ENCODE assay signal across 12 cellular contexts in the genomic region with DNA sequence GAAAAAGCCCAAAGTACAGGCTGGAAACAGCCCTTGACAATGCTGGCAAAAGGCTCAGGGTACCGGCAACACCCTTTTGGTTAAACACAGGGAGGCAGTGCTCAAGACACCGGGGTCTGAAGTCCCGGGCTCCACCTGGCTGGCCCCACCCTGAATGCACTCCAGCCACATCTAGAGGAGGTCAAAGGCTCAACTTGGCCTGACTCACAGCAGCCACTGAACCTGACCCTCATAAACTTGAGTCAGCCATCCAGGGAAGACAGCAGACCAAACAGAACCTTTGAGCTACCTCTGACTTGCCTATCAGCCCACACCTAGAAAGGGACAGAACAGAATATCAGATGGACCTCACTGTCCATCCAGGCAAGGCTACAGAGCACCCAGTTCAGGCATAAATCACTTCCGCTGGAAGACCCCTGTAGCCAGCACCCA. TPM values are rescaled to one million over a fixed set of nuclear protein-coding genes. Genes with fewer than 3 reads are reported as not detected.
A peak's percentile ranks its signal among the peaks of the same experiment; 100 is the strongest.
DNase-seq lines count a peak whose midpoint lies in the region; ATAC-seq and TF ChIP-seq lines count a peak whose summit lies in the region.
"Had no signal": no experiment of that assay in that cellular context is flagged by ENCODE, and none has a peak within 500 bp of the region (broad histone marks: within the 10 kb centered on the region; RNA-seq: fewer than 3 reads in every experiment).

No MANE protein-coding gene starts in this region.

- peak overlapping the region; percentile 71 for H3K4me3 Mint-ChIP-seq in T-helper 2 cell treated with Interferon-gamma antibody and Interleukin-4, amounts not matched to agents 5 μg/mL and 100 μg/mL, for 36 hours
- H3K4me3 Mint-ChIP-seq in activated B cell treated with CpG ODN at 0.5 μM for 24 hours, result peak overlapping the region; percentile 24

- H3K27ac Mint-ChIP-seq in T-helper 2 cell treated with Interferon-gamma antibody and Interleukin-4, amounts not matched to agents 5 μg/mL and 100 μg/mL, for 36 hours, result no peak overlapping the region
- no peak overlapping the region for H3K27ac Mint-ChIP-seq in activated B cell treated with CpG ODN at 0.5 μM for 24 hours

- H3K36me3 Mint-ChIP-seq in T-helper 2 cell treated with Interferon-gamma antibody and Interleukin-4, amounts not matched to agents 5 μg/mL and 100 μg/mL, for 36 hours (ENCODE audit: low read depth), result peaks cover 66% of the 10 kb centered on the region
- peaks cover 63% of the 10 kb centered on the region for H3K36me3 Mint-ChIP-seq in activated B cell treated with CpG ODN at 0.5 μM for 24 hours (ENCODE audit: low read depth)

- H3K4me2 ChIP-seq in hepatocyte, result peak overlapping the region; percentile 92

- peaks cover 39% of the 10 kb centered on the region for H3K79me2 ChIP-seq in hepatocyte

- H3K4me3 ChIP-seq in hepatocyte (no peak overlapping the region), lower lobe of right lung (no peak overlapping the region), gastroesophageal sphincter (no peak overlapping the region)
- H3K4me3 ChIP-seq: coronary artery had no signal

- H3K9me2 ChIP-seq in hepatocyte (replicated peaks; ENCODE audit: insufficient read depth), result no peaks in the 10 kb centered on the region

- peaks cover 8% of the 10 kb centered on the region for H3K9me3 Mint-ChIP-seq in T-helper 2 cell treated with Interferon-gamma antibody and Interleukin-4, amounts not matched to agents 5 μg/mL and 100 μg/mL, for 36 hours
- no peaks in the 10 kb centered on the region for H3K9me3 Mint-ChIP-seq in activated B cell treated with CpG ODN at 0.5 μM for 24 hours

- no peaks in the 10 kb centered on the region for H3K27me3 Mint-ChIP-seq in T-helper 2 cell treated with Interferon-gamma antibody and Interleukin-4, amounts not matched to agents 5 μg/mL and 100 μg/mL, for 36 hours (ENCODE audit: low read depth)
- no peaks in the 10 kb centered on the region for H3K27me3 Mint-ChIP-seq in activated B cell treated with CpG ODN at 0.5 μM for 24 hours

- no peaks in the 10 kb centered on the region for H3K36me3 ChIP-seq in hepatocyte (replicated peaks; ENCODE audit: insufficient read depth, low read depth)
- H3K36me3 ChIP-seq in lower lobe of right lung, result peaks cover 48% of the 10 kb centered on the region
- peaks cover 0 to 60% of the 10 kb centered on the region in 2 donors for H3K36me3 ChIP-seq in gastroesophageal sphincter

- H3K27ac ChIP-seq in hepatocyte (peak overlapping the region; percentile 88), lower lobe of right lung (no peak overlapping the region), gastroesophageal sphincter (no peak overlapping the region)
- H3K27ac ChIP-seq: coronary artery had no signal

- ATAC-seq in activated B cell treated with CpG ODN at 0.5 μM for 24 hours (ENCODE audit: low read depth) (no peak), GM18505 (IDR thresholded peaks at IDR 0.05; ENCODE audit: unreplicated experiment) (no peak), lower lobe of right lung (no peak), gastroesophageal sphincter (no peak)
- ATAC-seq: HCT116 had no signal

- H3K9me3 ChIP-seq in hepatocyte (ENCODE audit: low read depth) (no peaks in the 10 kb centered on the region), lower lobe of right lung (peaks cover 3% of the 10 kb centered on the region), gastroesophageal sphincter (peaks cover 0 to 10% (median 0%) of the 10 kb centered on the region in 3 donors)

- no peak for TF ChIP-seq EP300 in gastroesophageal sphincter (IDR thresholded peaks at IDR 0.05)

- no peak for DNase-seq in T-helper 2 cell treated with Interferon-gamma antibody and Interleukin-4, amounts not matched to agents 5 μg/mL and 100 μg/mL, for 36 hours (ENCODE audit: low spot score)
- DNase-seq in T-helper 2 cell (no peak), activated B cell treated with CpG ODN at 0.5 μM for 24 hours (no peak), hepatocyte (ENCODE audit: low spot score) (peak; percentile 79), lower lobe of right lung (no peak)
- DNase-seq in stimulated activated CD8-positive, alpha-beta memory T cell treated with anti-CD3 and anti-CD28 coated beads, Interleukin-4, amount 100 ng/mL, for 48 hours, result peak; percentile 23
- DNase-seq: hypothalamus, NCI-H69 had no signal

- CTCF ChIA-PET in activated B cell treated with CpG ODN at 0.5 μM for 24 hours (lab: Charles Lee), result no interaction called here

- H3K27me3 ChIP-seq in hepatocyte, result no peaks in the 10 kb centered on the region
- no peaks in the 10 kb centered on the region for H3K27me3 ChIP-seq in lower lobe of right lung (ENCODE audit: low read depth)
- H3K27me3 ChIP-seq in gastroesophageal sphincter, result no peaks in the 10 kb centered on the region

- POLR2A ChIA-PET in activated B cell treated with CpG ODN at 0.5 μM for 24 hours (lab: Charles Lee), result interaction anchor here (0.6 kb wide), 1 partner anchor 100 kb away, joined by 3 read pairs; no protein-coding TSS in a partner anchor

- peaks cover 38% of the 10 kb centered on the region for H4K20me1 ChIP-seq in hepatocyte (ENCODE audit: insufficient read depth, poor library complexity, severe bottlenecking)

- H2AFZ ChIP-seq in hepatocyte, result no peak overlapping the region

- H3K4me1 ChIP-seq in hepatocyte (ENCODE audit: insufficient read depth), result peaks cover 29% of the 10 kb centered on the region
- peaks cover 25% of the 10 kb centered on the region for H3K4me1 ChIP-seq in lower lobe of right lung
- H3K4me1 ChIP-seq in gastroesophageal sphincter, result peaks cover 0 to 61% (median 13%) of the 10 kb centered on the region in 3 donors

- peaks cover 35% of the 10 kb centered on the region for H3K4me1 Mint-ChIP-seq in T-helper 2 cell treated with Interferon-gamma antibody and Interleukin-4, amounts not matched to agents 5 μg/mL and 100 μg/mL, for 36 hours (ENCODE audit: low read depth)
- H3K4me1 Mint-ChIP-seq in activated B cell treated with CpG ODN at 0.5 μM for 24 hours, result peaks cover 46% of the 10 kb centered on the region

- TF ChIP-seq CTCF in activated B cell treated with CpG ODN at 0.5 μM for 24 hours (IDR thresholded peaks at IDR 0.05) (no peak), hepatocyte (IDR thresholded peaks at IDR 0.05; ENCODE audit: poor library complexity) (no peak), lower lobe of right lung (IDR thresholded peaks at IDR 0.05) (no peak), gastroesophageal sphincter (IDR thresholded peaks at IDR 0.05) (no peak)

- 72% methylated on average over 4 of the region's 4 CpGs for WGBS in hepatocyte (ENCODE audit: low lambda C conversion rate, missing lambda C conversion rate)
- WGBS in gastroesophageal sphincter (ENCODE audit: low coverage in 1 of 2), 2 donors, result 69% methylated on average over 2 of the region's 4 CpGs; no CpG with 5 or more reads in 1 of the 2 donors

- intact Hi-C loops in activated B cell treated with CpG ODN at 0.5 μM for 24 hours (cut with micrococcal nuclease), result no loop called here
- intact Hi-C loops in lower lobe of right lung (cut with DNase I), result no loop called here

- TF ChIP-seq POLR2A in GM18505 (IDR thresholded peaks at IDR 0.05; ENCODE audit: borderline replicate concordance, extremely low read depth, insufficient read depth, insufficient read length) (no peak), gastroesophageal sphincter (IDR thresholded peaks at IDR 0.05) (no peak)

RNA-seq across cellular contexts. Expression of a gene that starts 3.8 kb away (rescaled TPM):
- total RNA-seq in activated B cell treated with CpG ODN at 0.5 μM for 24 hours, result 1,079 and 1,089 TPM in 2 replicates
- total RNA-seq in hepatocyte, result 720 and 758 TPM in 2 replicates
- polyA plus RNA-seq in hepatocyte, result 1,698 and 1,708 TPM in 2 replicates
- 647 TPM for total RNA-seq in lower lobe of right lung
- total RNA-seq in gastroesophageal sphincter, result 100 to 1,000 TPM; 559 to 895 (median 639) TPM

RNA-seq across cellular contexts. Expression of a gene that starts 6.1 kb away (rescaled TPM):
- total RNA-seq in activated B cell treated with CpG ODN at 0.5 μM for 24 hours (73.8 and 83.1 TPM in 2 replicates), hepatocyte (22.3 and 23.8 TPM in 2 replicates), lower lobe of right lung (52.8 TPM), gastroesophageal sphincter (10 to 100 TPM; 37.2 to 71.7 (median 60.8) TPM)
- polyA plus RNA-seq in hepatocyte, result 47.0 and 51.7 TPM in 2 replicates

RNA-seq across cellular contexts. Expression of a gene that starts 18.4 kb away (rescaled TPM):
- total RNA-seq in activated B cell treated with CpG ODN at 0.5 μM for 24 hours (3.8 and 6.3 TPM in 2 replicates), hepatocyte (65.2 and 69.7 TPM in 2 replicates), lower lobe of right lung (53.9 TPM), gastroesophageal sphincter (10 to 100 TPM; 55.6 to 92.8 (median 81.2) TPM)
- polyA plus RNA-seq in hepatocyte, result 197 and 230 TPM in 2 replicates

RNA-seq across cellular contexts. Expression of a gene that starts 20.4 kb away (rescaled TPM):
- total RNA-seq in activated B cell treated with CpG ODN at 0.5 μM for 24 hours (0.37 and 1.0 TPM in 2 replicates), hepatocyte (2.3 and 2.9 TPM in 2 replicates), lower lobe of right lung (0.47 TPM), gastroesophageal sphincter (under 1 TPM in 1 of 4 donors, not detected in 3; 0.13 TPM)
- polyA plus RNA-seq in hepatocyte, result 5.1 and 6.0 TPM in 2 replicates

RNA-seq across cellular contexts. Expression of a gene that starts 25.5 kb away (rescaled TPM):
- 0.59 and 0.93 TPM in 2 replicates for total RNA-seq in activated B cell treated with CpG ODN at 0.5 μM for 24 hours
- total RNA-seq in hepatocyte, result not detected in 2 replicates
- polyA plus RNA-seq in hepatocyte, result 0.15 and 0.56 TPM in 2 replicates
- total RNA-seq in lower lobe of right lung, result 20.6 TPM
- 1 to 10 TPM in 1 of 4 donors, under 1 TPM in 2, not detected in 1; 0.52 to 3.6 (median 0.94) TPM for total RNA-seq in gastroesophageal sphincter

Comparison
In these comparisons a context has a peak if more than half of its experiments do, and no peak if none do; other contexts are left out.
1. DNase-seq: peak in hepatocyte (single experiment) and stimulated activated CD8-positive, alpha-beta memory T cell treated with anti-CD3 and anti-CD28 coated beads, Interleukin-4, amount 100 ng/mL, for 48 hours (single experiment); none in T-helper 2 cell treated with Interferon-gamma antibody and Interleukin-4, amounts not matched to agents 5 μg/mL and 100 μg/mL, for 36 hours (single experiment), T-helper 2 cell (0 of 5), activated B cell treated with CpG ODN at 0.5 μM for 24 hours (single experiment) and lower lobe of right lung (single experiment).